ENCODE assay signal across 17 cellular contexts in the genomic region with DNA sequence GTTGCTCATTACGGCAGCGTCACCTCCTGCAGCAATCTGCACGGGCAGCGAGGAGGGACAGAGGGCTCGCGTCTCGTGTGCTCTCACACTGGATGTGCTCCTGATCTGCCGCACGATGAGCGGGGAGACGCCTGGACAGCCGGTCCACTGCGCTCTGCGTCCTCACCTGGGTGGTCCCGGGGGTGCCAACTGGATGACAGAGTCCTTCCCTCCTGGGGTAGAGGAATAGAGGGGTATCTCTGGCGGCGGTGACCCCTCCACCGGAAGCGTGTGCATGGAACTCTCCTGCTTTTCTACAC. TPM values are rescaled to one million over a fixed set of nuclear protein-coding genes. Genes with fewer than 3 reads are reported as not detected.
DNase-seq lines count a peak whose midpoint lies in the region; ATAC-seq and TF ChIP-seq lines count a peak whose summit lies in the region.
"Had no signal": no experiment of that assay in that cellular context is flagged by ENCODE, and none has a peak within 500 bp of the region (broad histone marks: within the 10 kb centered on the region; RNA-seq: fewer than 3 reads in every experiment).

No MANE protein-coding gene starts in this region.

- no peak overlapping the region for H2BK5ac ChIP-seq in H9 (ENCODE audit: insufficient read length, low read length)

- H3K27ac ChIP-seq in H9 (ENCODE audit: insufficient read length, low read depth, low read length), result no peak overlapping the region
- no peak overlapping the region for H3K27ac ChIP-seq in mammary epithelial cell (ENCODE audit: insufficient read depth, low read depth, low read length)
- H3K27ac ChIP-seq in lower lobe of right lung, result no peak overlapping the region
- H3K27ac ChIP-seq in stomach, result peak overlapping the region in 1 of 5 donors; percentile 93
- H3K27ac ChIP-seq: ascending aorta, upper lobe of left lung had no signal

- no peak overlapping the region for H2AK5ac ChIP-seq in H9 (ENCODE audit: insufficient read length, low read length)

- no peak overlapping the region for H2BK12ac ChIP-seq in H9 (ENCODE audit: insufficient read length, low read depth, low read length)

- no peak overlapping the region for H3K4ac ChIP-seq in H9 (ENCODE audit: low read depth, low read length)

- no peak overlapping the region for H2AFZ ChIP-seq in H9 (ENCODE audit: low read length)
- no peak overlapping the region for H2AFZ ChIP-seq in mammary epithelial cell (ENCODE audit: low read depth, low read length)

- no peak overlapping the region for H3K18ac ChIP-seq in H9 (ENCODE audit: insufficient read length, low read depth, low read length)

- no peak for TF ChIP-seq EP300 in stomach (IDR thresholded peaks at IDR 0.05)

- no peak for TF ChIP-seq POLR2A in stomach (IDR thresholded peaks at IDR 0.05)

- H3K9ac ChIP-seq in H9 (ENCODE audit: extremely low read depth, insufficient read length, low read length) (no peak overlapping the region), mammary epithelial cell (ENCODE audit: insufficient read depth, low read length) (no peak overlapping the region)

- H3K36me3 ChIP-seq in mammary epithelial cell (ENCODE audit: insufficient read depth, low read length) (peaks cover 18% of the 10 kb centered on the region), lower lobe of right lung (peaks cover 57% of the 10 kb centered on the region), stomach (peaks cover 53 to 58% (median 55%) of the 10 kb centered on the region in 4 donors)

- no peak overlapping the region for H4K8ac ChIP-seq in H9 (replicated peaks; ENCODE audit: insufficient read length, low read depth, low read length)

- H3K79me1 ChIP-seq in H9 (ENCODE audit: insufficient read depth, low read depth, low read length, poor library complexity, severe bottlenecking), result no peaks in the 10 kb centered on the region

- H3K79me2 ChIP-seq in H9 (ENCODE audit: insufficient read depth, low read length), result peaks cover 2% of the 10 kb centered on the region; the same call in 1 of the 2 replicates
- H3K79me2 ChIP-seq in mammary epithelial cell (ENCODE audit: insufficient read depth, low read length), result peaks cover 70% of the 10 kb centered on the region

- H3K23me2 ChIP-seq in H9 (ENCODE audit: insufficient read length, low read depth, low read length, poor library complexity, severe bottlenecking), result peaks cover 17% of the 10 kb centered on the region

- H3K9me3 Mint-ChIP-seq in H9, result no peaks in the 10 kb centered on the region; a peak in 1 of 5 replicates
- H3K9me3 Mint-ChIP-seq: IgD-negative memory B cell had no signal

- H3K4me3 Mint-ChIP-seq in H9, result peak overlapping the region; percentile 31 to 70; a peak in 4 of 5 replicates

- H2BK15ac ChIP-seq in H9 (ENCODE audit: low read depth, low read length), result no peak overlapping the region

- peaks cover 47 to 59% (median 51%) of the 10 kb centered on the region in 3 experiments for H3K36me3 Mint-ChIP-seq in H9 (ENCODE audit: insufficient read depth in 1 of 3, low read depth in 3 of 3)

- H3K14ac ChIP-seq in H9 (ENCODE audit: insufficient read depth, low read length), result no peak overlapping the region; the same call in 1 of the 2 replicates

- in situ Hi-C loops in mammary epithelial cell (cut with MboI; ENCODE audit: low sequenced_read_pairs in 2 of 2), result no loop called here

- H2BK120ac ChIP-seq in H9 (ENCODE audit: low read depth, low read length, poor library complexity, severe bottlenecking), result no peak overlapping the region

- H3K9me3 ChIP-seq in H9 (ENCODE audit: control insufficient read depth, low read depth, low read length) (no peaks in the 10 kb centered on the region), mammary epithelial cell (replicated peaks; ENCODE audit: insufficient read depth, low read length) (no peaks in the 10 kb centered on the region), lower lobe of right lung (no peaks in the 10 kb centered on the region), stomach (no peaks in the 10 kb centered on the region)
- H3K9me3 ChIP-seq: ascending aorta, upper lobe of left lung had no signal

- H4K20me1 ChIP-seq in H9 (ENCODE audit: control insufficient read depth, insufficient read depth, insufficient read length) (no peaks in the 10 kb centered on the region), mammary epithelial cell (ENCODE audit: insufficient read depth, low read length) (no peaks in the 10 kb centered on the region)

- CTCF ChIA-PET in mammary epithelial cell (lab: Charles Lee; ENCODE audit: low non-redundant PET), result no interaction called here

- no peak overlapping the region for H3T11ph ChIP-seq in H9 (ENCODE audit: low read length)

- dilution Hi-C loops in mammary epithelial cell (cut with HindIII; ENCODE audit: low sequenced_read_pairs), result no loop called here

- H4K91ac ChIP-seq in H9 (ENCODE audit: insufficient read length, low read depth, low read length), result no peak overlapping the region

- H3K56ac ChIP-seq in H9 (ENCODE audit: insufficient read length, low read depth, low read length), result no peak overlapping the region

- no TSS peak for BruUV-seq in mammary epithelial cell (replicated peaks; lab: Mats Ljungman, UMichigan)

- H3K27me3 ChIP-seq in H9 (ENCODE audit: insufficient read depth, low read length) (no peaks in the 10 kb centered on the region), mammary epithelial cell (ENCODE audit: insufficient read depth, low read length) (no peaks in the 10 kb centered on the region), lower lobe of right lung (ENCODE audit: low read depth) (no peaks in the 10 kb centered on the region), stomach (peaks cover 0 to 21% (median 0%) of the 10 kb centered on the region in 3 donors)
- H3K27me3 ChIP-seq: ascending aorta had no signal

- no peak overlapping the region for H3K4me3 ChIP-seq in mammary epithelial cell (replicated peaks in 1 of 3; ENCODE audit: insufficient read depth in 1 of 3, low read depth in 2 of 3, low read length in 3 of 3)
- peak overlapping the region; percentile 70 for H3K4me3 ChIP-seq in lower lobe of right lung
- peak overlapping the region; percentile 73 to 96 (median 86) for H3K4me3 ChIP-seq in stomach

- H3K4me1 ChIP-seq in H9 (ENCODE audit: insufficient read depth, low read length) (no peaks in the 10 kb centered on the region; the same call in 1 of the 2 replicates), mammary epithelial cell (ENCODE audit: insufficient read depth, low read length) (peaks cover 38% of the 10 kb centered on the region), lower lobe of right lung (peaks cover 39% of the 10 kb centered on the region), stomach (peaks cover 45 to 85% (median 68%) of the 10 kb centered on the region in 4 donors)

- no CpG with 5 or more reads among the region's 19 CpGs for WGBS in H9 (ENCODE audit: extremely low coverage, insufficient read length, low lambda C conversion rate)
- WGBS in mammary epithelial cell (ENCODE audit: low coverage, missing lambda C conversion rate), result 98% methylated on average over 11 of the region's 19 CpGs
- WGBS in stomach, 5 donors, result 87 to 94% (median 89%) methylated on average over 17 to 19 of the region's 19 CpGs

- H3K27ac Mint-ChIP-seq in H9, result peak overlapping the region in 2 of 3 experiments; percentile 65 to 76; a peak in 2 of 7 replicates
- H3K27ac Mint-ChIP-seq: IgD-negative memory B cell had no signal

- intact Hi-C loops in mammary epithelial cell (cut with micrococcal nuclease) (no loop called here), lower lobe of right lung (cut with DNase I) (no loop called here), stomach (cut with DNase I; ENCODE audit: low total_unique reads) (no loop called here)

- no peak overlapping the region for H3K4me2 ChIP-seq in H9 (ENCODE audit: insufficient read depth, insufficient read length, low read length)
- peak overlapping the region; percentile 94 for H3K4me2 ChIP-seq in mammary epithelial cell (ENCODE audit: insufficient read depth, low read depth, low read length)

- no peak for TF ChIP-seq CTCF in H9 (conservative IDR thresholded peaks at IDR 0.05)
- TF ChIP-seq CTCF in mammary epithelial cell (conservative IDR thresholded peaks at IDR 0.05 in 1 of 2, IDR thresholded peaks at IDR 0.05 in 1 of 2; ENCODE audit: extremely low read depth in 1 of 2, insufficient read depth in 1 of 2, low read depth in 1 of 2, low read length in 2 of 2), result no peak
- TF ChIP-seq CTCF in lower lobe of right lung (IDR thresholded peaks at IDR 0.05), result no peak
- no peak for TF ChIP-seq CTCF in stomach (IDR thresholded peaks at IDR 0.05)

- no peak overlapping the region for H4K5ac ChIP-seq in H9 (ENCODE audit: insufficient read length, low read depth, low read length)

- H3K23ac ChIP-seq in H9 (ENCODE audit: insufficient read length, low read depth, low read length), result no peak overlapping the region

- H3K27me3 Mint-ChIP-seq in H9 (ENCODE audit: low read depth), result peaks cover 5% of the 10 kb centered on the region

- no peak for DNase-seq in H9
- DNase-seq in mammary epithelial cell, result no peak
- no peak for DNase-seq in lower lobe of right lung
- no peak for DNase-seq in stomach
- no peak for DNase-seq in hepatic stellate cell (ENCODE audit: low spot score)
- DNase-seq in COR-L47 (lab: John Stamatoyannopoulos, UW), result no peak
- DNase-seq in germinal center (ENCODE audit: low spot score), result no peak
- DNase-seq: activated CD4-positive, CD25-positive, alpha-beta regulatory T cell; activated effector memory CD4-positive, alpha-beta T cell treated with Interleukin-2 at 50 U/mL for 16 hours; C1 segment of cervical spinal cord; NCI-H1092; NCI-H748 treated with DMSO at 0.1 percent for 48 hours; T-helper 1 cell had no signal

- H3K4me1 Mint-ChIP-seq in H9, result peaks cover 40% of the 10 kb centered on the region in 2 experiments

- ATAC-seq in lower lobe of right lung, result no peak
- ATAC-seq in HG02798 (IDR thresholded peaks at IDR 0.05; ENCODE audit: poor library complexity, unreplicated experiment), result no peak

- H2BK20ac ChIP-seq in H9 (ENCODE audit: low read depth, low read length, poor library complexity, severe bottlenecking), result no peak overlapping the region

RNA-seq across cellular contexts. Expression of a gene that starts 3.4 kb away (rescaled TPM):
- 57.2 and 62.6 TPM in 2 replicates for total RNA-seq in H9 (2021)
- 10 to 100 TPM; 37.0 to 48.5 TPM for total RNA-seq in mammary epithelial cell
- 30.6 TPM for polyA plus RNA-seq in mammary epithelial cell
- 6.7 TPM for polyA minus RNA-seq in mammary epithelial cell
- total RNA-seq in lower lobe of right lung, result 42.9 TPM
- total RNA-seq in stomach, result 10 to 100 TPM; 21.3 to 89.8 (median 49.0) TPM
- polyA plus RNA-seq in stomach, result 10 to 100 TPM; 19.1 to 35.2 (median 33.9) TPM
- polyA plus RNA-seq: IgD-negative memory B cell had no signal

Comparison
In these comparisons a context has a peak if more than half of its experiments do, and no peak if none do; other contexts are left out.
1. H3K4me3 ChIP-seq: peak in lower lobe of right lung (single experiment) and stomach (4 of 4); none in mammary epithelial cell (0 of 3).